In the genomic region with DNA sequence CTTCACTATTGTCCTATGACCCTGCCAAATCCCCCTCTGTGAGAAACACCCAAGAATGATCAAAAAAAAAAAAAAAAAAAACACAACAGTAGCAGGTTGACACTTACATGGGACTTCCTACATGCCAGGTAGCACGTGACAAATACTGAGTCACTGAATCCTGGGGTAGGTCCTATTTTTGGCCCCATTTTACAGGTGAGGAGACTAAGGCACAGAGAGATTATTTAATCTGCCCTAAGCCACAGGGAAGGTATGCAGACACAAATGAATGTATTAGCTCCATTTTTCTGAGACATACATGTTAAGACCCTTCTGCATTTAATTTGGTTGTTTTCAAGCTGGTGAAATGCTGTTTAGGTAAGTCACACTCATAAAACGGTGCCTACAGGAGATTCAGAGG, we compare ENCODE assay signal across 27 cellular contexts.
"Had no signal": no experiment of that assay in that cellular context is flagged by ENCODE, and none has a peak within 500 bp of the region (broad histone marks: within the 10 kb centered on the region; RNA-seq: fewer than 3 reads in every experiment).

No MANE protein-coding gene starts in this region.

- H3K4me1 Mint-ChIP-seq: immature natural killer cell; nephron; neural crest cell; stimulated activated effector memory CD8-positive, alpha-beta T cell treated with anti-CD3 and anti-CD28 coated beads, Interleukin-12 subunit alpha, Interleukin-12 subunit beta, amount 100 ng/mL, for 72 hours had no signal

- H3K4me3 ChIP-seq: left lung, lower lobe of right lung, pancreas, prostate gland, sigmoid colon, spleen, suprapubic skin, thoracic aorta, tibial artery, upper lobe of right lung had no signal

- H3K4me3 Mint-ChIP-seq: immature natural killer cell; naive thymus-derived CD8-positive, alpha-beta T cell; nephron; neural crest cell; stimulated activated effector memory CD8-positive, alpha-beta T cell treated with anti-CD3 and anti-CD28 coated beads, Interleukin-12 subunit alpha, Interleukin-12 subunit beta, amount 100 ng/mL, for 72 hours; stimulated activated naive CD8-positive, alpha-beta T cell treated with anti-CD3 and anti-CD28 coated beads, Interleukin-15, Interleukin-2, amounts not matched to agents 100 ng/mL and 50 ng/mL, for 24 hours had no signal

- H3K27ac Mint-ChIP-seq: nephron; stimulated activated effector memory CD8-positive, alpha-beta T cell treated with anti-CD3 and anti-CD28 coated beads, Interleukin-12 subunit alpha, Interleukin-12 subunit beta, amount 100 ng/mL, for 72 hours; stimulated activated naive CD8-positive, alpha-beta T cell treated with anti-CD3 and anti-CD28 coated beads, Interleukin-15, Interleukin-2, amounts not matched to agents 100 ng/mL and 50 ng/mL, for 24 hours had no signal

- H3K4me1 ChIP-seq: left lung, lower lobe of right lung, pancreas, prostate gland, sigmoid colon, spleen, suprapubic skin, tibial artery, upper lobe of right lung had no signal

- H3K27ac ChIP-seq: left lung, lower lobe of right lung, pancreas, prostate gland, sigmoid colon, spleen, suprapubic skin, thoracic aorta, tibial artery, upper lobe of right lung had no signal

- ATAC-seq: left colon; left lung; lower lobe of right lung; naive thymus-derived CD8-positive, alpha-beta T cell; pancreas; right cardiac atrium; stimulated activated effector memory CD8-positive, alpha-beta T cell treated with anti-CD3 and anti-CD28 coated beads, Interleukin-12 subunit alpha, Interleukin-12 subunit beta, amount 100 ng/mL, for 72 hours; upper lobe of right lung had no signal

- H3K9me3 ChIP-seq: left lung, lower lobe of right lung, pancreas, prostate gland, sigmoid colon, spleen, suprapubic skin, thoracic aorta, tibial artery, upper lobe of right lung had no signal

- H3K9me3 Mint-ChIP-seq: immature natural killer cell; naive thymus-derived CD8-positive, alpha-beta T cell; nephron; neural crest cell; stimulated activated effector memory CD8-positive, alpha-beta T cell treated with anti-CD3 and anti-CD28 coated beads, Interleukin-12 subunit alpha, Interleukin-12 subunit beta, amount 100 ng/mL, for 72 hours; stimulated activated naive CD8-positive, alpha-beta T cell treated with anti-CD3 and anti-CD28 coated beads, Interleukin-15, Interleukin-2, amounts not matched to agents 100 ng/mL and 50 ng/mL, for 24 hours had no signal

- DNase-seq: hypothalamus; immature natural killer cell; left colon; left lung; lower lobe of right lung; mammary epithelial cell; mesenchymal stem cell; naive thymus-derived CD8-positive, alpha-beta T cell; nucleus accumbens; pancreas; retina; right cardiac atrium; sigmoid colon; small intestine; stimulated activated CD4-positive, alpha-beta T cell treated with anti-CD3 and anti-CD28 coated beads, Interleukin-4, amount 100 ng/mL, for 24 hours; stimulated activated naive CD4-positive, alpha-beta T cell; tibial artery; trophoblast cell; upper lobe of right lung had no signal

- H3K27me3 Mint-ChIP-seq: naive thymus-derived CD8-positive, alpha-beta T cell; stimulated activated naive CD8-positive, alpha-beta T cell treated with anti-CD3 and anti-CD28 coated beads, Interleukin-15, Interleukin-2, amounts not matched to agents 100 ng/mL and 50 ng/mL, for 24 hours had no signal
